ENCODE assay signal across 1 cellular context in genomic region chr17:512311-512710, GRCh38.
TF ChIP-seq lines count a peak whose summit lies in the region.

No MANE protein-coding gene starts in this region.

TF ChIP-seq in GM23338, 12 proteins besides CTCF, POLR2A, EP300 and RAD21 (continued from another document):
- TF ChIP-seq REST (IDR thresholded peaks at IDR 0.05; ENCODE audit: unreplicated experiment) (no peak), EZH2phosphoT487 (IDR thresholded peaks at IDR 0.05; ENCODE audit: unreplicated experiment) (no peak), CREB1 (CRISPR knock-in tag; IDR thresholded peaks at IDR 0.05; ENCODE audit: low read depth) (no peak), POLR2AphosphoS5 (IDR thresholded peaks at IDR 0.05; ENCODE audit: low read depth) (no peak), JUNB (IDR thresholded peaks at IDR 0.05; ENCODE audit: unreplicated experiment) (no peak)
